In genomic region chr11:74397531-74398243, GRCh38 we compare ENCODE assay signal across 1 cellular context.
TF ChIP-seq lines count a peak whose summit lies in the region.

No MANE protein-coding gene starts in this region.

TF ChIP-seq in GM12878, 131 proteins besides CTCF, POLR2A, EP300 and RAD21 (continued from another document):
- no peak for TF ChIP-seq RELB (IDR thresholded peaks at IDR 0.05; ENCODE audit: low read depth)
- TF ChIP-seq SIN3A (IDR thresholded peaks at IDR 0.05; ENCODE audit: low read depth, low read length), result no peak
- no peak for TF ChIP-seq SRF (IDR thresholded peaks at IDR 0.05; ENCODE audit: low read depth in 2 of 2, low read length in 2 of 2)
- TF ChIP-seq ATF3 (IDR thresholded peaks at IDR 0.05; ENCODE audit: borderline replicate concordance, extremely low read depth, low read depth, low read length), result no peak
- TF ChIP-seq EGR1 (IDR thresholded peaks at IDR 0.05; ENCODE audit: borderline replicate concordance in 1 of 2, low read depth in 2 of 2, low read length in 2 of 2), result no peak
- TF ChIP-seq NFXL1 (IDR thresholded peaks at IDR 0.05; ENCODE audit: borderline replicate concordance), result no peak
- TF ChIP-seq BRCA1 (IDR thresholded peaks at IDR 0.05; ENCODE audit: low read depth, low read length), result no peak
- TF ChIP-seq PKNOX1 (IDR thresholded peaks at IDR 0.05), result no peak
- TF ChIP-seq BMI1 (IDR thresholded peaks at IDR 0.05; ENCODE audit: borderline replicate concordance), result no peak
- TF ChIP-seq SUZ12 (IDR thresholded peaks at IDR 0.05; ENCODE audit: unreplicated experiment), result no peak
- no peak for TF ChIP-seq RFX5 (IDR thresholded peaks at IDR 0.05; ENCODE audit: low read depth, low read length)
